Comparison of ENCODE assay signal across 30 cellular contexts in the genomic region with DNA sequence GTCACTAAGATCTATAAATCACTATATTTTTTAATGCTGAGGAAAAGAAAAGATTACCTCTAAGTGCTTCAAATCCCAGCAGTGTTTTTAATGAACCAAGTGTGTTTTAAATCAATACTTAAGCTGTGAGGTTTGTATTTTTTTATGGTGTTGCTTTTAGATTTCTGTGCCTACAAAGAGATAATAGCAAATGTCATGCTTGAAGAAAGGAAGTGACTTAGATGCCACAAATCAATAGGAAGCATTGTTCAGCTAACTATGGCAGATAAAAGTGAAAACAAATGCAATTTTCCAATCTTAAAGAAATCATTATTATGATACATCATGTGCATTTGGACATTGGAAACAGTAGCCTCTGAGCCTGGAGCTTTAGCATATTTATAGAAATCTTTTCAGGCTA.
"Had no signal": no experiment of that assay in that cellular context is flagged by ENCODE, and none has a peak within 500 bp of the region (broad histone marks: within the 10 kb centered on the region; RNA-seq: fewer than 3 reads in every experiment).

No MANE protein-coding gene starts in this region.

- H3K27me3 ChIP-seq: esophagus squamous epithelium, hepatocyte, neutrophil, ovary, sigmoid colon, stomach, thyroid gland, upper lobe of left lung, vagina had no signal

- H3K4me3 ChIP-seq: esophagus squamous epithelium, hepatocyte, left ventricle myocardium inferior, lung, ovary, prostate gland, sigmoid colon, stomach, thyroid gland, upper lobe of left lung, vagina had no signal

- ATAC-seq: activated CD8-positive, alpha-beta T cell treated with anti-CD3 and anti-CD28 coated beads for 36 hours; activated naive CD8-positive, alpha-beta T cell treated with anti-CD3 and anti-CD28 coated beads, Interleukin-2, amount 50 U/mL, for 24 hours; natural killer cell; stimulated activated memory B cell treated with anti-CD40 and anti-IgM and Interleukin-4, amounts not matched to agents 10 μg/mL and 1 μg/mL and 100 μg/mL, for 72 hours had no signal

- H3K36me3 ChIP-seq: esophagus squamous epithelium, left ventricle myocardium inferior, neutrophil, ovary, prostate gland, sigmoid colon, stomach, thyroid gland, upper lobe of left lung, vagina had no signal

- H3K27ac Mint-ChIP-seq: activated B cell treated with CpG ODN at 0.5 μM for 24 hours; activated CD8-positive, alpha-beta T cell treated with anti-CD3 and anti-CD28 coated beads for 36 hours; activated naive CD4-positive, alpha-beta T cell treated with anti-CD3 and anti-CD28 coated beads, Interleukin-2, amount 50 U/mL, for 24 hours; activated naive CD8-positive, alpha-beta T cell treated with anti-CD3 and anti-CD28 coated beads, Interleukin-2, amount 50 U/mL, for 24 hours; activated T-helper 2 cell treated with anti-CD3 and anti-CD28 coated beads, Interferon-gamma antibody, Interleukin-2, Interleukin-4, amounts not matched to agents 10 μg/mL and 5 μg/mL and 100 μg/mL, durations not matched to agents 14 hours and 24 hours and 36 hours; natural killer cell; stimulated activated memory B cell treated with anti-CD40 and anti-IgM and Interleukin-4, amounts not matched to agents 10 μg/mL and 1 μg/mL and 100 μg/mL, for 72 hours had no signal

- H3K27ac ChIP-seq: epithelial cell of prostate, esophagus squamous epithelium, hepatocyte, left ventricle myocardium inferior, neutrophil, ovary, prostate gland, sigmoid colon, stomach, thyroid gland, upper lobe of left lung, vagina had no signal

- H3K4me1 Mint-ChIP-seq: activated B cell treated with CpG ODN at 0.5 μM for 24 hours; activated naive CD4-positive, alpha-beta T cell treated with anti-CD3 and anti-CD28 coated beads, Interleukin-2, amount 50 U/mL, for 24 hours; activated naive CD8-positive, alpha-beta T cell treated with anti-CD3 and anti-CD28 coated beads, Interleukin-2, amount 50 U/mL, for 24 hours; natural killer cell; stimulated activated memory B cell treated with anti-CD40 and anti-IgM and Interleukin-4, amounts not matched to agents 10 μg/mL and 1 μg/mL and 100 μg/mL, for 72 hours had no signal

- H3K9me3 Mint-ChIP-seq: stimulated activated memory B cell treated with anti-CD40 and anti-IgM and Interleukin-4, amounts not matched to agents 10 μg/mL and 1 μg/mL and 100 μg/mL, for 72 hours had no signal

- H3K4me1 ChIP-seq: esophagus squamous epithelium, left ventricle myocardium inferior, prostate gland, stomach, thyroid gland, upper lobe of left lung, vagina had no signal

- H3K9me3 ChIP-seq: esophagus squamous epithelium, neutrophil, ovary, prostate gland, sigmoid colon, stomach, thyroid gland, upper lobe of left lung, vagina had no signal

- H3K27me3 Mint-ChIP-seq: activated B cell treated with CpG ODN at 0.5 μM for 24 hours; activated CD8-positive, alpha-beta T cell treated with anti-CD3 and anti-CD28 coated beads for 36 hours; activated naive CD4-positive, alpha-beta T cell treated with anti-CD3 and anti-CD28 coated beads, Interleukin-2, amount 50 U/mL, for 24 hours; activated naive CD8-positive, alpha-beta T cell treated with anti-CD3 and anti-CD28 coated beads, Interleukin-2, amount 50 U/mL, for 24 hours; stimulated activated memory B cell treated with anti-CD40 and anti-IgM and Interleukin-4, amounts not matched to agents 10 μg/mL and 1 μg/mL and 100 μg/mL, for 72 hours had no signal

- H3K4me3 Mint-ChIP-seq: activated B cell treated with CpG ODN at 0.5 μM for 24 hours; activated CD8-positive, alpha-beta T cell treated with anti-CD3 and anti-CD28 coated beads for 36 hours; activated naive CD4-positive, alpha-beta T cell treated with anti-CD3 and anti-CD28 coated beads, Interleukin-2, amount 50 U/mL, for 24 hours; activated naive CD8-positive, alpha-beta T cell treated with anti-CD3 and anti-CD28 coated beads, Interleukin-2, amount 50 U/mL, for 24 hours; natural killer cell; stimulated activated memory B cell treated with anti-CD40 and anti-IgM and Interleukin-4, amounts not matched to agents 10 μg/mL and 1 μg/mL and 100 μg/mL, for 72 hours had no signal

- DNase-seq: activated B cell treated with CpG ODN at 0.5 μM for 24 hours; activated CD4-positive, alpha-beta T cell treated with anti-CD3 and anti-CD28 coated beads, Interleukin-2, amount 50 U/mL, for 1 hour; activated CD8-positive, alpha-beta T cell treated with anti-CD3 and anti-CD28 coated beads for 36 hours; activated naive CD8-positive, alpha-beta T cell treated with anti-CD3 and anti-CD28 coated beads, Interleukin-2, amount 50 U/mL, for 24 hours; activated T-cell treated with anti-CD3 and anti-CD28 coated beads, Interleukin-2, amount 50 U/mL, for 48 hours; amygdala; caudate nucleus; effector CD4-positive, alpha-beta T cell; esophagus squamous epithelium; islet precursor cell; left ventricle myocardium inferior; natural killer cell; ovary; retina; sigmoid colon; small intestine; stimulated activated CD4-positive, alpha-beta T cell treated with anti-CD3 and anti-CD28 coated beads, Interleukin-4, amount 100 ng/mL, for 4 hours; stimulated activated CD8-positive, alpha-beta memory T cell treated with anti-CD3 and anti-CD28 coated beads, Interleukin-4, amount 100 ng/mL, for 48 hours; stomach; thyroid gland; upper lobe of left lung had no signal

- H3K36me3 Mint-ChIP-seq: activated naive CD4-positive, alpha-beta T cell treated with anti-CD3 and anti-CD28 coated beads, Interleukin-2, amount 50 U/mL, for 24 hours; natural killer cell; stimulated activated memory B cell treated with anti-CD40 and anti-IgM and Interleukin-4, amounts not matched to agents 10 μg/mL and 1 μg/mL and 100 μg/mL, for 72 hours had no signal
